13 cellular contexts compared by ENCODE assay signal in genomic region chr1:25003457-25004190, GRCh38.
DNase-seq lines count a peak whose midpoint lies in the region; ATAC-seq and TF ChIP-seq lines count a peak whose summit lies in the region.
"Had no signal": no experiment of that assay in that cellular context is flagged by ENCODE, and none has a peak within 500 bp of the region (broad histone marks: within the 10 kb centered on the region; RNA-seq: fewer than 3 reads in every experiment).

No MANE protein-coding gene starts in this region.

- H3K27me3 ChIP-seq in PC-9 (ENCODE audit: insufficient read depth, low read depth) = peaks cover 5% of the 10 kb centered on the region; the same call in 1 of the 2 replicates

- H3K4me3 ChIP-seq in PC-9 = no peak overlapping the region

- H4K20me1 ChIP-seq in PC-9 (ENCODE audit: insufficient read depth) = no peaks in the 10 kb centered on the region

- H3K4me1 ChIP-seq in PC-9 (replicated peaks; ENCODE audit: insufficient read depth) = no peaks in the 10 kb centered on the region

- no peak overlapping the region for H3K4me3 Mint-ChIP-seq in activated B cell treated with CpG ODN at 0.5 μM for 24 hours
- H3K4me3 Mint-ChIP-seq in chondrocyte (ENCODE audit: unreplicated experiment) = no peak overlapping the region

- no peaks in the 10 kb centered on the region for H3K79me2 ChIP-seq in PC-9 (ENCODE audit: low read depth)

- no peaks in the 10 kb centered on the region for H3K9me2 ChIP-seq in PC-9 (ENCODE audit: insufficient read depth)

- no peaks in the 10 kb centered on the region for H3K9me3 Mint-ChIP-seq in activated B cell treated with CpG ODN at 0.5 μM for 24 hours
- no peaks in the 10 kb centered on the region for H3K9me3 Mint-ChIP-seq in chondrocyte (ENCODE audit: low read depth)

- H3K9me3 ChIP-seq in PC-9 (ENCODE audit: insufficient read depth, low read depth) = no peaks in the 10 kb centered on the region

- H3K4me2 ChIP-seq in PC-9 = no peak overlapping the region

- BruUV-seq in PC-9 (replicated peaks; lab: Mats Ljungman, UMichigan) = no TSS peak

- H3F3A ChIP-seq in PC-9 (ENCODE audit: insufficient read depth, low read depth) = no peaks in the 10 kb centered on the region

- DNase-seq in stimulated activated CD4-positive, alpha-beta T cell treated with anti-CD3 and anti-CD28 coated beads, Interleukin-15, amount 100 ng/mL, for 24 hours = peak; percentile 54
- DNase-seq in stimulated activated CD4-positive, alpha-beta T cell treated with anti-CD3 and anti-CD28 coated beads, Interleukin-2, amount 100 ng/mL, for 48 hours = no peak
- DNase-seq in activated B cell treated with CpG ODN at 0.5 μM for 24 hours (no peak), chondrocyte (ENCODE audit: low spot score) (no peak), PC-9 (no peak), NCI-H526 treated with DMSO at 0.1 percent for 48 hours (lab: John Stamatoyannopoulos, UW) (no peak)
- DNase-seq: activated CD4-positive, CD25-positive, alpha-beta regulatory T cell treated with anti-CD3 and anti-CD28 coated beads, Interleukin-2, amount 50 U/mL, for 72 hours; MM.1S; NCI-H2081 treated with DMSO at 0.1 percent for 48 hours; NCI-H774; nucleus accumbens had no signal

- no peak overlapping the region for H2AFZ ChIP-seq in PC-9

- ATAC-seq in activated B cell treated with CpG ODN at 0.5 μM for 24 hours (ENCODE audit: low read depth) = peak; percentile 18
- ATAC-seq in HG03565 (IDR thresholded peaks at IDR 0.05; ENCODE audit: unreplicated experiment) = no peak
- ATAC-seq in HG03469 (IDR thresholded peaks at IDR 0.05; ENCODE audit: unreplicated experiment) = no peak

- H3K4me1 Mint-ChIP-seq in activated B cell treated with CpG ODN at 0.5 μM for 24 hours (peaks cover 17% of the 10 kb centered on the region), chondrocyte (ENCODE audit: low read depth) (peaks cover 47% of the 10 kb centered on the region)

- H3K27me3 Mint-ChIP-seq in activated B cell treated with CpG ODN at 0.5 μM for 24 hours (no peaks in the 10 kb centered on the region), chondrocyte (ENCODE audit: low read depth) (peaks cover 6% of the 10 kb centered on the region)

- H3K27ac Mint-ChIP-seq in activated B cell treated with CpG ODN at 0.5 μM for 24 hours (no peak overlapping the region), chondrocyte (ENCODE audit: unreplicated experiment) (peak overlapping the region; percentile 78)

- H3K36me3 ChIP-seq in PC-9 (ENCODE audit: low read depth) = no peaks in the 10 kb centered on the region

- TF ChIP-seq CTCF in activated B cell treated with CpG ODN at 0.5 μM for 24 hours (IDR thresholded peaks at IDR 0.05) = no peak
- no peak for TF ChIP-seq CTCF in chondrocyte (IDR thresholded peaks at IDR 0.05)
- TF ChIP-seq CTCF in PC-9 (conservative IDR thresholded peaks at IDR 0.05) = no peak

- intact Hi-C loops in activated B cell treated with CpG ODN at 0.5 μM for 24 hours (cut with micrococcal nuclease) = loop anchor here (2.0 to 5.0 kb wide), 2 partner anchors 15 to 36 kb away; no protein-coding TSS in a partner anchor
- intact Hi-C loops in PC-9 (cut with micrococcal nuclease; ENCODE audit: unreplicated experiment) = no loop called here

- CTCF ChIA-PET in activated B cell treated with CpG ODN at 0.5 μM for 24 hours (lab: Charles Lee) = interaction anchor here (1.1 kb wide), 1 partner anchor 33 kb away, joined by 4 read pairs; no protein-coding TSS in a partner anchor
- CTCF ChIA-PET in PC-9 (lab: Charles Lee) = no interaction called here

- H3K36me3 Mint-ChIP-seq in activated B cell treated with CpG ODN at 0.5 μM for 24 hours (ENCODE audit: low read depth) (no peaks in the 10 kb centered on the region), chondrocyte (ENCODE audit: low read depth) (no peaks in the 10 kb centered on the region)

- POLR2A ChIA-PET in activated B cell treated with CpG ODN at 0.5 μM for 24 hours (lab: Charles Lee) = interaction anchor here (0.8 to 2.3 kb wide), 3 partner anchors 19 to 39 kb away, joined by 3 to 7 read pairs (median 5); no protein-coding TSS in a partner anchor
- POLR2A ChIA-PET in PC-9 (lab: Charles Lee; ENCODE audit: unreplicated experiment) = interaction anchor here (0.6 kb wide), 1 partner anchor 238 kb away, joined by 3 read pairs; no protein-coding TSS in a partner anchor

- H3K27ac ChIP-seq in PC-9 = no peak overlapping the region
